ENCODE assay signal across 20 cellular contexts in genomic region chr13:51229141-51229540, GRCh38. TPM values are rescaled to one million over a fixed set of nuclear protein-coding genes. Genes with fewer than 3 reads are reported as not detected.
"Had no signal": no experiment of that assay in that cellular context is flagged by ENCODE, and none has a peak within 500 bp of the region (broad histone marks: within the 10 kb centered on the region; RNA-seq: fewer than 3 reads in every experiment).

No MANE protein-coding gene starts in this region.

- H3K36me3 ChIP-seq: neutrophil, right lobe of liver, thoracic aorta had no signal

- H3K27ac Mint-ChIP-seq: naive thymus-derived CD4-positive, alpha-beta T cell; stimulated activated memory B cell treated with anti-CD40 and anti-IgM and Interleukin-4, amounts not matched to agents 10 μg/mL and 1 μg/mL and 100 μg/mL, for 72 hours; stimulated activated naive CD8-positive, alpha-beta T cell treated with anti-CD3 and anti-CD28 coated beads, Interleukin-15, Interleukin-2, amounts not matched to agents 100 ng/mL and 50 ng/mL, for 24 hours had no signal

- H3K27me3 ChIP-seq: right lobe of liver had no signal

- H3K4me3 Mint-ChIP-seq: nephron progenitor cell; stimulated activated memory B cell treated with anti-CD40 and anti-IgM and Interleukin-4, amounts not matched to agents 10 μg/mL and 1 μg/mL and 100 μg/mL, for 72 hours; stimulated activated naive CD8-positive, alpha-beta T cell treated with anti-CD3 and anti-CD28 coated beads, Interleukin-15, Interleukin-2, amounts not matched to agents 100 ng/mL and 50 ng/mL, for 24 hours had no signal

- H3K9me3 ChIP-seq: neutrophil, psoas muscle, right lobe of liver, thoracic aorta had no signal

- H3K9me3 Mint-ChIP-seq: stimulated activated naive CD8-positive, alpha-beta T cell treated with anti-CD3 and anti-CD28 coated beads, Interleukin-15, Interleukin-2, amounts not matched to agents 100 ng/mL and 50 ng/mL, for 24 hours had no signal

- H3K36me3 Mint-ChIP-seq: naive thymus-derived CD4-positive, alpha-beta T cell; stimulated activated memory B cell treated with anti-CD40 and anti-IgM and Interleukin-4, amounts not matched to agents 10 μg/mL and 1 μg/mL and 100 μg/mL, for 72 hours had no signal

- H3K4me1 ChIP-seq: right lobe of liver had no signal

- H3K4me3 ChIP-seq: lung, psoas muscle, right lobe of liver, spleen, thoracic aorta had no signal

- H3K27ac ChIP-seq: neutrophil, psoas muscle, right lobe of liver, thoracic aorta had no signal

- DNase-seq: erythroblast; foreskin melanocyte; kidney; left cardiac atrium; left ventricle myocardium superior; naive thymus-derived CD4-positive, alpha-beta T cell; nephron progenitor cell; psoas muscle; retina; right lobe of liver; spleen; stimulated activated CD4-positive, alpha-beta T cell treated with anti-CD3 and anti-CD28 coated beads, Interleukin-15, amount 100 ng/mL, for 24 hours; stimulated activated CD4-positive, alpha-beta T cell treated with anti-CD3 and anti-CD28 coated beads, Interleukin-1b, Interleukin-23, amount 100 ng/mL, for 48 hours; stimulated activated CD4-positive, alpha-beta T cell treated with anti-CD3 and anti-CD28 coated beads, Interleukin-4, amount 100 ng/mL, for 24 hours; trophoblast cell had no signal

- ATAC-seq: left cardiac atrium; naive thymus-derived CD4-positive, alpha-beta T cell; psoas muscle; right lobe of liver; stimulated activated memory B cell treated with anti-CD40 and anti-IgM and Interleukin-4, amounts not matched to agents 10 μg/mL and 1 μg/mL and 100 μg/mL, for 72 hours had no signal

RNA-seq across cellular contexts. Expression of gene FAM124A, which starts 6.9 kb away (rescaled TPM):
- polyA plus RNA-seq: naive thymus-derived CD4-positive, alpha-beta T cell had no signal
